In the genomic region with DNA sequence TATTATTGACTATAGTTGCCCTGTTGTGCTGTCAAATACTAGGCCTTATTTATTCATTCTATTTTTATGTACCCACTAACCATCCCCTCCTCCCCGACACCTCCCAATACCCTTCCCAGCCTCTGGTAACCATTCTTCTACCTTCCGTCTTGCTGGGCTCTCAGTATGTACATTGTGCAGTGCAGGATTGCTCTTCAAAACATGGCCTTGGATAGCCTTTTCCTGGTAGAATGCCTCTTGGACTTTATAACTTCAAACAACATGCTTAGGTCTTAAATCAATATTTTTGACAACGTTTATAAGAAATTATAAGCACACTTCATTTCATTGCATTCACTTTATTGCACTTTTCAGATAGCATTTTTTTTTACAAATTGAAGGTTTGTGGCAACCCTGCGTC, we compare ENCODE assay signal across 31 cellular contexts.
DNase-seq lines count a peak whose midpoint lies in the region; ATAC-seq, FAIRE-seq and TF ChIP-seq lines count a peak whose summit lies in the region.
"Had no signal": no experiment of that assay in that cellular context is flagged by ENCODE, and none has a peak within 500 bp of the region (broad histone marks: within the 10 kb centered on the region; RNA-seq: fewer than 3 reads in every experiment).

No MANE protein-coding gene starts in this region.

- no peak for TF ChIP-seq POLR2A in HepG2 (IDR thresholded peaks at IDR 0.05; ENCODE audit: insufficient read depth in 1 of 2, low read depth in 2 of 2, low read length in 2 of 2)
- no peak for TF ChIP-seq POLR2A in right lobe of liver (IDR thresholded peaks at IDR 0.05)

- CTCF ChIA-PET in HepG2 (lab: Yijun Ruan, JAX; ENCODE audit: low intra/inter-chr PET ratio, low total read pairs) = no interaction called here

- H3K4me1 ChIP-seq in HepG2 (ENCODE audit: insufficient read depth, low read length) = peaks cover 28% of the 10 kb centered on the region
- H3K4me1 ChIP-seq in right lobe of liver = peaks cover 0 to 38% (median 0%) of the 10 kb centered on the region in 4 donors
- H3K4me1 ChIP-seq in liver (ENCODE audit: control insufficient read depth in 4 of 4, insufficient read depth in 4 of 4, low read length in 3 of 4) = peaks cover 0 to 32% (median 10%) of the 10 kb centered on the region in 4 donors
- H3K4me1 ChIP-seq: A549, BE2C had no signal

- intact Hi-C loops in HepG2 (cut with micrococcal nuclease; ENCODE audit: unreplicated experiment) (no loop called here), right lobe of liver (cut with DNase I) (loop anchor here in 1 of 2 donors (10.0 kb wide), 1 partner anchor 120 kb away; no protein-coding TSS in a partner anchor)

- no peak overlapping the region for H3K9ac ChIP-seq in HepG2 (ENCODE audit: insufficient read depth, low read depth, low read length)
- H3K9ac ChIP-seq in liver (ENCODE audit: low read depth in 1 of 2, low read length in 2 of 2) = no peak overlapping the region
- H3K9ac ChIP-seq: BLaER1; BLaER1 treated with 17β-estradiol and CSF1 and Interleukin-3, amounts not matched to agents 10 nM and 100 nM had no signal

- DNase-seq in HepG2 (ENCODE audit: low spot score) (no peak), right lobe of liver (no peak), OCI-M1 (lab: John Stamatoyannopoulos, UW) (no peak)
- DNase-seq: 8988T; ACHN; AML-193; BE2C; C1 segment of cervical spinal cord; Caco-2; Calu3; CD4-positive, alpha-beta memory T cell; CD4-positive, alpha-beta T cell; CD4-positive, CD25-positive, alpha-beta regulatory T cell; CD8-positive, alpha-beta memory T cell; CD8-positive, alpha-beta T cell; COR-L47; DMS 273 treated with DMSO at 0.1 percent for 48 hours; DMS153; DMS53; DMS79; DMS79 treated with DMSO at 0.1 percent for 48 hours; DND-41; EL had no signal

- no peaks in the 10 kb centered on the region for H3K79me2 ChIP-seq in HepG2 (ENCODE audit: insufficient read depth, low read length)

- H3K27ac ChIP-seq in HepG2 (ENCODE audit: extremely low read length, insufficient read depth, low read length) = no peak overlapping the region
- H3K27ac ChIP-seq in right lobe of liver = no peak overlapping the region
- H3K27ac ChIP-seq in liver (ENCODE audit: low read depth in 1 of 2, low read length in 2 of 2) = no peak overlapping the region
- H3K27ac ChIP-seq: 22Rv1; A549; BLaER1; BLaER1 treated with 17β-estradiol and CSF1 and Interleukin-3, amounts not matched to agents 10 nM and 100 nM; C4-2B had no signal

- H3K4me3 ChIP-seq in HepG2 (replicated peaks in 1 of 3; ENCODE audit: insufficient read depth in 1 of 3, low read depth in 2 of 3, low read length in 3 of 3) (no peak overlapping the region), right lobe of liver (no peak overlapping the region), liver (ENCODE audit: low read depth in 1 of 3, low read length in 3 of 3) (no peak overlapping the region)
- H3K4me3 ChIP-seq: A549; BLaER1; BLaER1 treated with 17β-estradiol and CSF1 and Interleukin-3, amounts not matched to agents 10 nM and 100 nM had no signal

- no peak for FAIRE-seq in HepG2 (lab: Jason Lieb, UNC)
- FAIRE-seq: A204.1, A549, D721Med had no signal

- H3K36me3 ChIP-seq in HepG2 (replicated peaks in 1 of 2; ENCODE audit: control insufficient read depth in 1 of 2, insufficient read depth in 2 of 2, low read length in 2 of 2) (no peaks in the 10 kb centered on the region), right lobe of liver (peaks cover 0 to 3% (median 0%) of the 10 kb centered on the region in 4 donors), liver (ENCODE audit: control insufficient read depth in 4 of 4, insufficient read depth in 3 of 4, low read depth in 1 of 4, low read length in 3 of 4) (peaks cover 0 to 5% (median 0%) of the 10 kb centered on the region in 4 donors)
- H3K36me3 ChIP-seq: BE2C; BLaER1; BLaER1 treated with 17β-estradiol and CSF1 and Interleukin-3, amounts not matched to agents 10 nM and 100 nM had no signal

- 46% methylated on average over 4 of the region's 4 CpGs for WGBS in HepG2 (ENCODE audit: low lambda C conversion rate)
- WGBS in right lobe of liver (ENCODE audit: insufficient coverage, low coverage, low lambda C conversion rate, missing lambda C conversion rate) = 35% methylated on average over 4 of the region's 4 CpGs
- WGBS in liver = 39% methylated on average over 4 of the region's 4 CpGs

- H4K20me1 ChIP-seq in HepG2 (ENCODE audit: insufficient read depth, low read length) = no peaks in the 10 kb centered on the region
- H4K20me1 ChIP-seq: BLaER1; BLaER1 treated with 17β-estradiol and CSF1 and Interleukin-3, amounts not matched to agents 10 nM and 100 nM had no signal

- no TSS peak for BruUV-seq in HepG2 (replicated peaks; lab: Mats Ljungman, UMichigan)

- no peak overlapping the region for H2AFZ ChIP-seq in HepG2 (ENCODE audit: low read length)

- TF ChIP-seq RAD21 in HepG2 (CRISPR knock-in tag; IDR thresholded peaks at IDR 0.05) = no peak
- TF ChIP-seq RAD21 in liver (IDR thresholded peaks at IDR 0.05) = no peak

- H3K9me3 ChIP-seq in HepG2 (ENCODE audit: low read length) (no peaks in the 10 kb centered on the region), right lobe of liver (no peaks in the 10 kb centered on the region), liver (ENCODE audit: control insufficient read depth in 4 of 4, low read length in 3 of 4) (peaks cover 0 to 2% (median 0%) of the 10 kb centered on the region in 4 donors)
- H3K9me3 ChIP-seq: A549, BE2C, BLaER1, Caco-2 had no signal

- TF ChIP-seq CTCF in HepG2 (CRISPR knock-in tag; IDR thresholded peaks at IDR 0.05) = no peak
- TF ChIP-seq CTCF in right lobe of liver (IDR thresholded peaks at IDR 0.05) = no peak
- no peak for TF ChIP-seq CTCF in liver (IDR thresholded peaks at IDR 0.05; ENCODE audit: low read depth, low read length, missing input control)

- H3K27me3 ChIP-seq in HepG2 (ENCODE audit: control insufficient read depth in 1 of 2, insufficient read depth in 2 of 2, low read length in 2 of 2) = no peaks in the 10 kb centered on the region
- no peaks in the 10 kb centered on the region for H3K27me3 ChIP-seq in right lobe of liver
- H3K27me3 ChIP-seq in liver (ENCODE audit: control insufficient read depth in 4 of 4, insufficient read depth in 4 of 4, low read length in 3 of 4) = no peaks in the 10 kb centered on the region
- H3K27me3 ChIP-seq: BE2C; BLaER1; BLaER1 treated with 17β-estradiol and CSF1 and Interleukin-3, amounts not matched to agents 10 nM and 100 nM had no signal

- POLR2A ChIA-PET in HepG2 (lab: Yijun Ruan, JAX) = no interaction called here

- TF ChIP-seq EP300 in HepG2 (IDR thresholded peaks at IDR 0.05; ENCODE audit: low read depth in 2 of 2, low read length in 2 of 2) (no peak), HepG2 (CRISPR knock-in tag; IDR thresholded peaks at IDR 0.05; ENCODE audit: borderline replicate concordance) (no peak)

- ATAC-seq in HepG2 (no peak), right lobe of liver (no peak)
- ATAC-seq: A549; CD8-positive, alpha-beta T cell had no signal

- in situ Hi-C loops in HepG2 (cut with HindIII; ENCODE audit: extremely low pct_ligation_motif_present, low pct_unique_long_range_greater_than_20kb) = loop anchor here (10.0 kb wide), 1 partner anchor 810 kb away; a partner anchor contains a TSS

- H3K4me2 ChIP-seq in HepG2 (ENCODE audit: low read depth, low read length) = no peak overlapping the region
- H3K4me2 ChIP-seq: A549; BLaER1; BLaER1 treated with 17β-estradiol and CSF1 and Interleukin-3, amounts not matched to agents 10 nM and 100 nM had no signal

TF ChIP-seq in liver, 16 proteins besides CTCF, POLR2A, EP300 and RAD21 (continues in another document):
- TF ChIP-seq GABPA (IDR thresholded peaks at IDR 0.05 in 1 of 2, conservative IDR thresholded peaks at IDR 0.05 in 1 of 2) = no peak
- peak; percentile 40 to 48 for TF ChIP-seq HNF4A (conservative IDR thresholded peaks at IDR 0.05)
- TF ChIP-seq, protein P1, sequence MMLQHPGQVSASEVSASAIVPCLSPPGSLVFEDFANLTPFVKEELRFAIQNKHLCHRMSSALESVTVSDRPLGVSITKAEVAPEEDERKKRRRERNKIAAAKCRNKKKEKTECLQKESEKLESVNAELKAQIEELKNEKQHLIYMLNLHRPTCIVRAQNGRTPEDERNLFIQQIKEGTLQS (IDR thresholded peaks at IDR 0.05) = no peak
- TF ChIP-seq JUND (IDR thresholded peaks at IDR 0.05) = no peak
- TF ChIP-seq YY1 (IDR thresholded peaks at IDR 0.05) = peak; percentile 25
- TF ChIP-seq, protein P2, sequence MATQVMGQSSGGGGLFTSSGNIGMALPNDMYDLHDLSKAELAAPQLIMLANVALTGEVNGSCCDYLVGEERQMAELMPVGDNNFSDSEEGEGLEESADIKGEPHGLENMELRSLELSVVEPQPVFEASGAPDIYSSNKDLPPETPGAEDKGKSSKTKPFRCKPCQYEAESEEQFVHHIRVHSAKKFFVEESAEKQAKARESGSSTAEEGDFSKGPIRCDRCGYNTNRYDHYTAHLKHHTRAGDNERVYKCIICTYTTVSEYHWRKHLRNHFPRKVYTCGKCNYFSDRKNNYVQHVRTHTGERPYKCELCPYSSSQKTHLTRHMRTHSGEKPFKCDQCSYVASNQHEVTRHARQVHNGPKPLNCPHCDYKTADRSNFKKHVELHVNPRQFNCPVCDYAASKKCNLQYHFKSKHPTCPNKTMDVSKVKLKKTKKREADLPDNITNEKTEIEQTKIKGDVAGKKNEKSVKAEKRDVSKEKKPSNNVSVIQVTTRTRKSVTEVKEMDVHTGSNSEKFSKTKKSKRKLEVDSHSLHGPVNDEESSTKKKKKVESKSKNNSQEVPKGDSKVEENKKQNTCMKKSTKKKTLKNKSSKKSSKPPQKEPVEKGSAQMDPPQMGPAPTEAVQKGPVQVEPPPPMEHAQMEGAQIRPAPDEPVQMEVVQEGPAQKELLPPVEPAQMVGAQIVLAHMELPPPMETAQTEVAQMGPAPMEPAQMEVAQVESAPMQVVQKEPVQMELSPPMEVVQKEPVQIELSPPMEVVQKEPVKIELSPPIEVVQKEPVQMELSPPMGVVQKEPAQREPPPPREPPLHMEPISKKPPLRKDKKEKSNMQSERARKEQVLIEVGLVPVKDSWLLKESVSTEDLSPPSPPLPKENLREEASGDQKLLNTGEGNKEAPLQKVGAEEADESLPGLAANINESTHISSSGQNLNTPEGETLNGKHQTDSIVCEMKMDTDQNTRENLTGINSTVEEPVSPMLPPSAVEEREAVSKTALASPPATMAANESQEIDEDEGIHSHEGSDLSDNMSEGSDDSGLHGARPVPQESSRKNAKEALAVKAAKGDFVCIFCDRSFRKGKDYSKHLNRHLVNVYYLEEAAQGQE (IDR thresholded peaks at IDR 0.05) = no peak
- TF ChIP-seq FOXA1 (IDR thresholded peaks at IDR 0.05) = no peak
- TF ChIP-seq NR2F2 (IDR thresholded peaks at IDR 0.05) = no peak
- TF ChIP-seq, protein P3, sequence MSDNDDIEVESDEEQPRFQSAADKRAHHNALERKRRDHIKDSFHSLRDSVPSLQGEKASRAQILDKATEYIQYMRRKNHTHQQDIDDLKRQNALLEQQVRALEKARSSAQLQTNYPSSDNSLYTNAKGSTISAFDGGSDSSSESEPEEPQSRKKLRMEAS (IDR thresholded peaks at IDR 0.05) = no peak
- no peak for TF ChIP-seq TAF1 (conservative IDR thresholded peaks at IDR 0.05)
- no peak for TF ChIP-seq FOXA2 (IDR thresholded peaks at IDR 0.05)
- TF ChIP-seq SP1 (IDR thresholded peaks at IDR 0.05) = no peak
- TF ChIP-seq EGR1 (IDR thresholded peaks at IDR 0.05; ENCODE audit: low read depth in 2 of 2) = no peak
- peak; percentile 15 to 25 for TF ChIP-seq RXRA (IDR thresholded peaks at IDR 0.05)
- TF ChIP-seq HNF4G (IDR thresholded peaks at IDR 0.05) = no peak
